Comparison of ENCODE assay signal across 1 cellular context in genomic region chr7:66206909-66207240, GRCh38.
TF ChIP-seq lines count a peak whose summit lies in the region.

No MANE protein-coding gene starts in this region.

TF ChIP-seq in SK-N-SH, 30 proteins besides CTCF, POLR2A, EP300 and RAD21 (continued from another document):
- TF ChIP-seq REST (IDR thresholded peaks at IDR 0.05; ENCODE audit: low read depth, low read length) = no peak
- TF ChIP-seq RCOR1 (IDR thresholded peaks at IDR 0.05; ENCODE audit: low read length) = no peak
- TF ChIP-seq ELF1 (IDR thresholded peaks at IDR 0.05) = no peak
- TF ChIP-seq NRF1 (IDR thresholded peaks at IDR 0.05; ENCODE audit: low read depth, low read length) = no peak
- no peak for TF ChIP-seq CHD2 (IDR thresholded peaks at IDR 0.05; ENCODE audit: low read length, partially characterized antibody)
- TF ChIP-seq GABPA (IDR thresholded peaks at IDR 0.05; ENCODE audit: low read depth) = no peak
- no peak for TF ChIP-seq IRF3 (IDR thresholded peaks at IDR 0.05; ENCODE audit: low read depth, low read length)
- TF ChIP-seq MAX (IDR thresholded peaks at IDR 0.05; ENCODE audit: low read depth) = no peak
- no peak for TF ChIP-seq MEF2A (IDR thresholded peaks at IDR 0.05; ENCODE audit: borderline replicate concordance, low read depth)
- TF ChIP-seq RFX5 (IDR thresholded peaks at IDR 0.05; ENCODE audit: low read length) = no peak
- no peak for TF ChIP-seq TCF12 (IDR thresholded peaks at IDR 0.05)
- no peak for TF ChIP-seq USF2 (IDR thresholded peaks at IDR 0.05; ENCODE audit: borderline replicate concordance, low read depth, low read length)
